In the genomic region with DNA sequence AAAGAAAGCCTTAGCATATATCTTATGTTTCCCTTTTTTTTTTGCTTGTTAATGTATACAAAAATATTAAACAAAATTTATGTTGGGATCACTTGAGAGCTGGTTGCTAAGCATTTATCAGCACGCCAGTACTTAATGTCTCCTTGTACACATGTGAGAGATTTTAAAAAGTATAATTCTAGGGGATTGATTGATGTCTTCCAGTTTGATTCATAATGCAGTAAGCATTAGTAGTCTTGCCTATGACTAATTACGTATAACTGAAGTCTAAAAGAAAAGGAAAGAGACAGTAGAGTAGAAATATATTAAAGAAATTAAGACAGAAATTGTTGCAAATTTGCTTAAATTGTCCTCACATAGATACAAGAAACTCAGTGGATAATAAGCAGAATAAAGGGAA, we compare ENCODE assay signal across 20 cellular contexts.
DNase-seq lines count a peak whose midpoint lies in the region; ATAC-seq and TF ChIP-seq lines count a peak whose summit lies in the region.
"Had no signal": no experiment of that assay in that cellular context is flagged by ENCODE, and none has a peak within 500 bp of the region (broad histone marks: within the 10 kb centered on the region; RNA-seq: fewer than 3 reads in every experiment).

No MANE protein-coding gene starts in this region.

- H4K20me1 ChIP-seq in OCI-LY7 (ENCODE audit: insufficient read depth, low read length) = no peaks in the 10 kb centered on the region

- CTCF ChIA-PET in OCI-LY7 (lab: Charles Lee; ENCODE audit: unreplicated experiment) = no interaction called here

- intact Hi-C loops in OCI-LY7 (cut with micrococcal nuclease; ENCODE audit: unreplicated experiment) = no loop called here

- H3K4me2 ChIP-seq in OCI-LY7 (ENCODE audit: low read length) = no peak overlapping the region
- H3K4me2 ChIP-seq: A549 had no signal

- no peak for TF ChIP-seq CTCF in OCI-LY7 (conservative IDR thresholded peaks at IDR 0.05; ENCODE audit: low read length)

- in situ Hi-C loops in ACHN (cut with HindIII; ENCODE audit: low pct_ligation_motif_present, low pct_unique_long_range_greater_than_20kb, low sequenced_read_pairs) = no loop called here

- no peaks in the 10 kb centered on the region for H3K79me2 ChIP-seq in OCI-LY7 (ENCODE audit: insufficient read depth, low read depth, low read length)

- H2AFZ ChIP-seq in OCI-LY7 (ENCODE audit: low read length) = peak overlapping the region; percentile 29; the same call in 1 of the 2 replicates
- H2AFZ ChIP-seq: GM23248 had no signal

- H3K4me1 ChIP-seq in OCI-LY7 (ENCODE audit: insufficient read depth, low read length, poor library complexity, severe bottlenecking) = no peaks in the 10 kb centered on the region
- H3K4me1 ChIP-seq: A549 had no signal

- no peaks in the 10 kb centered on the region for H3K9me3 ChIP-seq in OCI-LY7 (ENCODE audit: low read length)
- H3K9me3 ChIP-seq: A549 had no signal

- peak; percentile 34 for DNase-seq in ELR (ENCODE audit: low read depth)
- DNase-seq in OCI-LY7 (ENCODE audit: low spot score) = no peak
- peak; percentile 7 for DNase-seq in amniotic epithelial cell (ENCODE audit: low read depth)
- DNase-seq in activated CD4-positive, alpha-beta T cell treated with anti-CD3 and anti-CD28 coated beads for 4 hours = no peak
- no peak for DNase-seq in NK-92 treated with Interleukin-12 subunit alpha and Interleukin-12 subunit beta, amount 100 ng/mL, for 24 hours (lab: John Stamatoyannopoulos, UW)
- DNase-seq in ACHN = no peak
- DNase-seq: 8988T; C1 segment of cervical spinal cord; Calu3; CD4-positive, alpha-beta memory T cell; COR-L47; DMS153; DND-41; GDM1; GM23248; H7; HCEC 1CT had no signal

- H3K36me3 ChIP-seq in OCI-LY7 (ENCODE audit: insufficient read depth, low read length) = no peaks in the 10 kb centered on the region

- H3K9me2 ChIP-seq in OCI-LY7 (ENCODE audit: insufficient read depth, low read length) = no peaks in the 10 kb centered on the region

- no peak for ATAC-seq in HG03280 (IDR thresholded peaks at IDR 0.05; ENCODE audit: unreplicated experiment)
- ATAC-seq: A549, GM12878 had no signal

- no peak overlapping the region for H3K27ac ChIP-seq in OCI-LY7 (ENCODE audit: low read depth, low read length, poor library complexity, severe bottlenecking)
- H3K27ac ChIP-seq: A549, GM23248 had no signal

- H3K4me3 ChIP-seq in OCI-LY7 (ENCODE audit: low read depth, low read length, poor library complexity, severe bottlenecking) = no peak overlapping the region
- H3K4me3 ChIP-seq: A549, GM12878, GM23248 had no signal

- no TSS peak for BruUV-seq in OCI-LY7 (replicated peaks; lab: Mats Ljungman, UMichigan)

- POLR2A ChIA-PET in OCI-LY7 (lab: Charles Lee) = interaction anchor here (0.7 to 3.2 kb wide), 6 partner anchors 8 to 173 kb away, joined by 3 to 16 read pairs (median 4); no protein-coding TSS in a partner anchor

Comparison
In these comparisons a context has a peak if more than half of its experiments do, and no peak if none do; other contexts are left out.
1. DNase-seq: peak in ELR (single experiment) and amniotic epithelial cell (single experiment); none in OCI-LY7 (single experiment), activated CD4-positive, alpha-beta T cell treated with anti-CD3 and anti-CD28 coated beads for 4 hours (0 of 2), NK-92 treated with Interleukin-12 subunit alpha and Interleukin-12 subunit beta, amount 100 ng/mL, for 24 hours (single experiment) and ACHN (single experiment).